ENCODE assay signal across 1 cellular context in the genomic region with DNA sequence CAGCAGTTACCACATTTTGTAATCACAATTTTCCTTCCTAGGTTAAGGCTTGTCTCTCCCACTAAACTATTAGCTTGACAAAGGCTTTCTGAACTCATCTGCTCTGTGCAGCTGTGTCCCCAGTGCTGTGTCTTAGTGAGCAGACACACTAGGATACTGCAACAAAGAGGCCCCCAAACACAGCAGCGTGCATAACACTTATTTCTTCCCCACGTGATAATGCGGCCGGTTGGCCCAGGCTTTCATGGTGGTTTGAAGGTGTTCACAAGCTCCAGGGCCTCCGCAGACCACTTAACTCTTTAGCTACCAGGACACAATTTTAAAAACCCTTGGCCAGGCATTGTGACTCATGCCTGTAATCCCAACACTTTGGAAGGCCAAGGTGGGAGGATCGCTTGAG.
TF ChIP-seq lines count a peak whose summit lies in the region.

No MANE protein-coding gene starts in this region.

TF ChIP-seq in K562, 482 proteins besides CTCF, POLR2A, EP300 and RAD21:
- no peak for TF ChIP-seq ZFX (CRISPR knock-in tag; IDR thresholded peaks at IDR 0.05)
- no peak for TF ChIP-seq ZNF263 (CRISPR knock-in tag; IDR thresholded peaks at IDR 0.05; ENCODE audit: borderline replicate concordance)
- TF ChIP-seq ZNF121 (CRISPR knock-in tag; conservative IDR thresholded peaks at IDR 0.05): no peak
- TF ChIP-seq, protein P1, sequence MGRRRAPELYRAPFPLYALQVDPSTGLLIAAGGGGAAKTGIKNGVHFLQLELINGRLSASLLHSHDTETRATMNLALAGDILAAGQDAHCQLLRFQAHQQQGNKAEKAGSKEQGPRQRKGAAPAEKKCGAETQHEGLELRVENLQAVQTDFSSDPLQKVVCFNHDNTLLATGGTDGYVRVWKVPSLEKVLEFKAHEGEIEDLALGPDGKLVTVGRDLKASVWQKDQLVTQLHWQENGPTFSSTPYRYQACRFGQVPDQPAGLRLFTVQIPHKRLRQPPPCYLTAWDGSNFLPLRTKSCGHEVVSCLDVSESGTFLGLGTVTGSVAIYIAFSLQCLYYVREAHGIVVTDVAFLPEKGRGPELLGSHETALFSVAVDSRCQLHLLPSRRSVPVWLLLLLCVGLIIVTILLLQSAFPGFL (CRISPR knock-in tag; IDR thresholded peaks at IDR 0.05): no peak
- no peak for TF ChIP-seq FOS (IDR thresholded peaks at IDR 0.05; ENCODE audit: extremely low read depth, insufficient read length)
- no peak for TF ChIP-seq THRAP3 (IDR thresholded peaks at IDR 0.05; ENCODE audit: borderline replicate concordance)
- peak; percentile 38; the same call in 1 of the 2 replicates for TF ChIP-seq CXXC5 (CRISPR knock-in tag; IDR thresholded peaks at IDR 0.05)
- TF ChIP-seq, protein P2, sequence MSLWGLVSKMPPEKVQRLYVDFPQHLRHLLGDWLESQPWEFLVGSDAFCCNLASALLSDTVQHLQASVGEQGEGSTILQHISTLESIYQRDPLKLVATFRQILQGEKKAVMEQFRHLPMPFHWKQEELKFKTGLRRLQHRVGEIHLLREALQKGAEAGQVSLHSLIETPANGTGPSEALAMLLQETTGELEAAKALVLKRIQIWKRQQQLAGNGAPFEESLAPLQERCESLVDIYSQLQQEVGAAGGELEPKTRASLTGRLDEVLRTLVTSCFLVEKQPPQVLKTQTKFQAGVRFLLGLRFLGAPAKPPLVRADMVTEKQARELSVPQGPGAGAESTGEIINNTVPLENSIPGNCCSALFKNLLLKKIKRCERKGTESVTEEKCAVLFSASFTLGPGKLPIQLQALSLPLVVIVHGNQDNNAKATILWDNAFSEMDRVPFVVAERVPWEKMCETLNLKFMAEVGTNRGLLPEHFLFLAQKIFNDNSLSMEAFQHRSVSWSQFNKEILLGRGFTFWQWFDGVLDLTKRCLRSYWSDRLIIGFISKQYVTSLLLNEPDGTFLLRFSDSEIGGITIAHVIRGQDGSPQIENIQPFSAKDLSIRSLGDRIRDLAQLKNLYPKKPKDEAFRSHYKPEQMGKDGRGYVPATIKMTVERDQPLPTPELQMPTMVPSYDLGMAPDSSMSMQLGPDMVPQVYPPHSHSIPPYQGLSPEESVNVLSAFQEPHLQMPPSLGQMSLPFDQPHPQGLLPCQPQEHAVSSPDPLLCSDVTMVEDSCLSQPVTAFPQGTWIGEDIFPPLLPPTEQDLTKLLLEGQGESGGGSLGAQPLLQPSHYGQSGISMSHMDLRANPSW (CRISPR knock-in tag; IDR thresholded peaks at IDR 0.05): no peak
- TF ChIP-seq, protein P3, sequence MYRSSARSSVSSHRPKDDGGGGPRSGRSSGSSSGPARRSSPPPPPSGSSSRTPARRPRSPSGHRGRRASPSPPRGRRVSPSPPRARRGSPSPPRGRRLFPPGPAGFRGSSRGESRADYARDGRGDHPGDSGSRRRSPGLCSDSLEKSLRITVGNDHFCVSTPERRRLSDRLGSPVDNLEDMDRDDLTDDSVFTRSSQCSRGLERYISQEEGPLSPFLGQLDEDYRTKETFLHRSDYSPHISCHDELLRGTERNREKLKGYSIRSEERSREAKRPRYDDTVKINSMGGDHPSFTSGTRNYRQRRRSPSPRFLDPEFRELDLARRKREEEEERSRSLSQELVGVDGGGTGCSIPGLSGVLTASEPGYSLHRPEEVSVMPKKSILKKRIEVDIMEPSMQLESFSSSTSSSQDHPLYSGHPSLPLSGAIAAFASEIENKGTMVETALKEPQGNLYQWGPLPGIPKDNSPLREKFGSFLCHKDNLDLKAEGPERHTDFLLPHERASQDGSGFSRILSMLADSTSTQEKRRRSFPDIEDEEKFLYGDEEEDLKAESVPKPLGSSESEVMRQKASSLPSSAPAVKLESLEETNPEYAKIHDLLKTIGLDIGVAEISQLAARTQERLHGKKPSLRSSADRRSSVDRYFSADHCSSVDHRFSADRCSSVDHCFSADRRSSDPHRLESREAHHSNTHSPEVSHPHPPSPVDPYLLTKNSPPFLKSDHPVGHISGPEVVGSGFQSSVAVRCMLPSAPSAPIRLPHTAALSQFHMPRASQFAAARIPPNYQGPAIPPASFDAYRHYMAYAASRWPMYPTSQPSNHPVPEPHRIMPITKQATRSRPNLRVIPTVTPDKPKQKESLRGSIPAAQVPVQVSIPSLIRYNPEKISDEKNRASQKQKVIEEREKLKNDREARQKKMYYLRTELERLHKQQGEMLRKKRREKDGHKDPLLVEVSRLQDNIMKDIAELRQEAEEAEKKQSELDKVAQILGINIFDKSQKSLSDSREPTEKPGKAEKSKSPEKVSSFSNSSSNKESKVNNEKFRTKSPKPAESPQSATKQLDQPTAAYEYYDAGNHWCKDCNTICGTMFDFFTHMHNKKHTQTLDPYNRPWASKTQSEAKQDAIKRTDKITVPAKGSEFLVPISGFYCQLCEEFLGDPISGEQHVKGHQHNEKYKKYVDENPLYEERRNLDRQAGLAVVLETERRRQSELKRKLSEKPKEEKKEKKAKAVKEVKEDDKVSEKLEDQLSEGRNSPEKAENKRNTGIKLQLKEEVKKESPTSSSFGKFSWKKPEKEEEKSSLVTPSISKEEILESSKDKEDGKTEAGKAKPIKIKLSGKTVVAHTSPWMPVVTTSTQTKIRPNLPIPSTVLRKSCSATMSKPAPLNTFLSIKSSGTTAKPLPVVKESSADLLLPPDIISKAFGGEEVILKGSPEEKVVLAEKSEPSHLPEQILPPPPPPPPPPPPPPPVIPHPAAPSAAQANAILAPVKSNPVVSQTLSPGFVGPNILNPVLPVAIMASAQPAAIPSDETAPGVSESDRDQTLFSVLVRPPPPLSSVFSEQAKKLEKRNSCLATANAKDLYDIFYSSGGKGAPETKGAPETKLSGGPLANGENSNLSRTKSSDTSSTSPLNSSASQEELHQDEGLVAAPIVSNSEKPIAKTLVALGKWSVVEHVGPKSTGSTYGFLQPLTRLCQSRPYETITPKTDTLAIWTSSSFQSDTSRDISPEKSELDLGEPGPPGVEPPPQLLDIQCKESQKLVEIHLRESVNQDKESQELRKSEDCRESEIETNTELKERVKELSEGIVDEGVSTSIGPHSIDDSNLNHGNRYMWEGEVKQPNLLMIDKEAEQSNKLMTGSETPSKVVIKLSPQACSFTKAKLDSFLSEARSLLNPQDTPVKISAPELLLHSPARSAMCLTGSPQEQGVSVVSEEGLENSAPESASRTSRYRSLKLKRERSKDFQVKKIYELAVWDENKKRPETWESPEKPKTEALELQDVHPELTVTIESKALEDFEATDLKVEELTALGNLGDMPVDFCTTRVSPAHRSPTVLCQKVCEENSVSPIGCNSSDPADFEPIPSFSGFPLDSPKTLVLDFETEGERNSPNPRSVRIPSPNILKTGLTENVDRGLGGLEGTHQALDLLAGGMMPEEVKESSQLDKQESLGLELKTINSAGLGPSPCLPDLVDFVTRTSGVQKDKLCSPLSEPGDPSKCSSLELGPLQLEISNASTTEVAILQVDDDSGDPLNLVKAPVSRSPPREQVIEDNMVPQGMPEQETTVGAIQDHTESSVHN (IDR thresholded peaks at IDR 0.05; ENCODE audit: borderline replicate concordance in 1 of 2, low read depth in 1 of 2): no peak
- no peak for TF ChIP-seq PTBP1 (IDR thresholded peaks at IDR 0.05; ENCODE audit: low read depth, low read length)
- TF ChIP-seq, protein P4, sequence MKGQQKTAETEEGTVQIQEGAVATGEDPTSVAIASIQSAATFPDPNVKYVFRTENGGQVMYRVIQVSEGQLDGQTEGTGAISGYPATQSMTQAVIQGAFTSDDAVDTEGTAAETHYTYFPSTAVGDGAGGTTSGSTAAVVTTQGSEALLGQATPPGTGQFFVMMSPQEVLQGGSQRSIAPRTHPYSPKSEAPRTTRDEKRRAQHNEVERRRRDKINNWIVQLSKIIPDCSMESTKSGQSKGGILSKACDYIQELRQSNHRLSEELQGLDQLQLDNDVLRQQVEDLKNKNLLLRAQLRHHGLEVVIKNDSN (CRISPR knock-in tag; IDR thresholded peaks at IDR 0.05): peak; percentile 57
- TF ChIP-seq, protein P5, sequence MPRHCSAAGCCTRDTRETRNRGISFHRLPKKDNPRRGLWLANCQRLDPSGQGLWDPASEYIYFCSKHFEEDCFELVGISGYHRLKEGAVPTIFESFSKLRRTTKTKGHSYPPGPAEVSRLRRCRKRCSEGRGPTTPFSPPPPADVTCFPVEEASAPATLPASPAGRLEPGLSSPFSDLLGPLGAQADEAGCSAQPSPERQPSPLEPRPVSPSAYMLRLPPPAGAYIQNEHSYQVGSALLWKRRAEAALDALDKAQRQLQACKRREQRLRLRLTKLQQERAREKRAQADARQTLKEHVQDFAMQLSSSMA (CRISPR knock-in tag; IDR thresholded peaks at IDR 0.05): no peak
- no peak for TF ChIP-seq ZNF3 (CRISPR knock-in tag; IDR thresholded peaks at IDR 0.05)
- TF ChIP-seq GABPB1 (CRISPR knock-in tag; IDR thresholded peaks at IDR 0.05): no peak
- peak; percentile 25 for TF ChIP-seq KDM5B (IDR thresholded peaks at IDR 0.05; ENCODE audit: insufficient replicate concordance, low read depth, low read length)
- TF ChIP-seq, protein P6, sequence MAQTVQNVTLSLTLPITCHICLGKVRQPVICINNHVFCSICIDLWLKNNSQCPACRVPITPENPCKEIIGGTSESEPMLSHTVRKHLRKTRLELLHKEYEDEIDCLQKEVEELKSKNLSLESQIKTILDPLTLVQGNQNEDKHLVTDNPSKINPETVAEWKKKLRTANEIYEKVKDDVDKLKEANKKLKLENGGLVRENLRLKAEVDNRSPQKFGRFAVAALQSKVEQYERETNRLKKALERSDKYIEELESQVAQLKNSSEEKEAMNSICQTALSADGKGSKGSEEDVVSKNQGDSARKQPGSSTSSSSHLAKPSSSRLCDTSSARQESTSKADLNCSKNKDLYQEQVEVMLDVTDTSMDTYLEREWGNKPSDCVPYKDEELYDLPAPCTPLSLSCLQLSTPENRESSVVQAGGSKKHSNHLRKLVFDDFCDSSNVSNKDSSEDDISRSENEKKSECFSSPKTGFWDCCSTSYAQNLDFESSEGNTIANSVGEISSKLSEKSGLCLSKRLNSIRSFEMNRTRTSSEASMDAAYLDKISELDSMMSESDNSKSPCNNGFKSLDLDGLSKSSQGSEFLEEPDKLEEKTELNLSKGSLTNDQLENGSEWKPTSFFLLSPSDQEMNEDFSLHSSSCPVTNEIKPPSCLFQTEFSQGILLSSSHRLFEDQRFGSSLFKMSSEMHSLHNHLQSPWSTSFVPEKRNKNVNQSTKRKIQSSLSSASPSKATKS (CRISPR knock-in tag; IDR thresholded peaks at IDR 0.05): no peak
- no peak for TF ChIP-seq KDM1A (IDR thresholded peaks at IDR 0.05)
- TF ChIP-seq, protein P7, sequence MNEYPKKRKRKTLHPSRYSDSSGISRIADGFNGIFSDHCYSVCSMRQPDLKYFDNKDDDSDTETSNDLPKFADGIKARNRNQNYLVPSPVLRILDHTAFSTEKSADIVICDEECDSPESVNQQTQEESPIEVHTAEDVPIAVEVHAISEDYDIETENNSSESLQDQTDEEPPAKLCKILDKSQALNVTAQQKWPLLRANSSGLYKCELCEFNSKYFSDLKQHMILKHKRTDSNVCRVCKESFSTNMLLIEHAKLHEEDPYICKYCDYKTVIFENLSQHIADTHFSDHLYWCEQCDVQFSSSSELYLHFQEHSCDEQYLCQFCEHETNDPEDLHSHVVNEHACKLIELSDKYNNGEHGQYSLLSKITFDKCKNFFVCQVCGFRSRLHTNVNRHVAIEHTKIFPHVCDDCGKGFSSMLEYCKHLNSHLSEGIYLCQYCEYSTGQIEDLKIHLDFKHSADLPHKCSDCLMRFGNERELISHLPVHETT (CRISPR knock-in tag; conservative IDR thresholded peaks at IDR 0.05 in 1 of 2, IDR thresholded peaks at IDR 0.05 in 1 of 2): no peak
- TF ChIP-seq, protein P8, sequence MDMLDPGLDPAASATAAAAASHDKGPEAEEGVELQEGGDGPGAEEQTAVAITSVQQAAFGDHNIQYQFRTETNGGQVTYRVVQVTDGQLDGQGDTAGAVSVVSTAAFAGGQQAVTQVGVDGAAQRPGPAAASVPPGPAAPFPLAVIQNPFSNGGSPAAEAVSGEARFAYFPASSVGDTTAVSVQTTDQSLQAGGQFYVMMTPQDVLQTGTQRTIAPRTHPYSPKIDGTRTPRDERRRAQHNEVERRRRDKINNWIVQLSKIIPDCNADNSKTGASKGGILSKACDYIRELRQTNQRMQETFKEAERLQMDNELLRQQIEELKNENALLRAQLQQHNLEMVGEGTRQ (CRISPR knock-in tag; IDR thresholded peaks at IDR 0.05): 0 out of 2 replicates have a peak, but pooled peaks have one; percentile 10
- no peak for TF ChIP-seq ATF1 (CRISPR knock-in tag; IDR thresholded peaks at IDR 0.05)
- no peak for TF ChIP-seq ATF1 (tag; IDR thresholded peaks at IDR 0.05)
- TF ChIP-seq, protein P9, sequence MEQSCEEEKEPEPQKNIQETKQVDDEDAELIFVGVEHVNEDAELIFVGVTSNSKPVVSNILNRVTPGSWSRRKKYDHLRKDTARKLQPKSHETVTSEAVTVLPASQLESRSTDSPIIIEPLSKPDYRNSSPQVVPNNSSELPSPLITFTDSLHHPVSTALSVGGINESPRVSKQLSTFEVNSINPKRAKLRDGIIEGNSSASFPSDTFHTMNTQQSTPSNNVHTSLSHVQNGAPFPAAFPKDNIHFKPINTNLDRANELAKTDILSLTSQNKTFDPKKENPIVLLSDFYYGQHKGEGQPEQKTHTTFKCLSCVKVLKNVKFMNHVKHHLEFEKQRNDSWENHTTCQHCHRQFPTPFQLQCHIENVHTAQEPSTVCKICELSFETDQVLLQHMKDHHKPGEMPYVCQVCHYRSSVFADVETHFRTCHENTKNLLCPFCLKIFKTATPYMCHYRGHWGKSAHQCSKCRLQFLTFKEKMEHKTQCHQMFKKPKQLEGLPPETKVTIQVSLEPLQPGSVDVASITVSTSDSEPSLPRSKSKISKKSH (CRISPR knock-in tag; IDR thresholded peaks at IDR 0.05): no peak
- TF ChIP-seq ZNF12 (CRISPR knock-in tag; IDR thresholded peaks at IDR 0.05): 0 out of 2 replicates have a peak, but pooled peaks have one; percentile 53
- no peak for TF ChIP-seq FOXM1 (IDR thresholded peaks at IDR 0.05; ENCODE audit: low read depth)
- TF ChIP-seq FOXM1 (CRISPR knock-in tag; IDR thresholded peaks at IDR 0.05; ENCODE audit: low read depth): no peak
- TF ChIP-seq RAD51 (IDR thresholded peaks at IDR 0.05; ENCODE audit: borderline replicate concordance, low read depth): 0 out of 2 replicates have a peak, but pooled peaks have one; percentile 33
